8 cellular contexts compared by ENCODE assay signal in genomic region chr16:88785106-88785924, GRCh38. TPM values are rescaled to one million over a fixed set of nuclear protein-coding genes. Genes with fewer than 3 reads are reported as not detected.
DNase-seq lines count a peak whose midpoint lies in the region; ATAC-seq and TF ChIP-seq lines count a peak whose summit lies in the region.

Gene PIEZO1, minus strand, starts transcription at chr16:88785220. Its CDS starts 256 bp downstream, at chr16:88784964.

- H3K27me3 Mint-ChIP-seq in IgD-negative memory B cell (no peaks in the 10 kb centered on the region), chondrocyte (ENCODE audit: low read depth) (no peaks in the 10 kb centered on the region)

- TF ChIP-seq CTCF in GM12873 (IDR thresholded peaks at IDR 0.05; ENCODE audit: insufficient read depth, low read depth, low read length, missing control alignments): peak; percentile 79
- peak; percentile 98 for TF ChIP-seq CTCF in chondrocyte (IDR thresholded peaks at IDR 0.05)

- H3K27ac Mint-ChIP-seq in IgD-negative memory B cell (peak within 1 kb of the TSS in 2 of 3 donors; percentile 93 to 94), chondrocyte (ENCODE audit: unreplicated experiment) (peak within 1 kb of the TSS; percentile 89)

- intact Hi-C loops in left colon (cut with DNase I, micrococcal nuclease): loop anchor here in 1 of 2 donors (5.0 kb wide), 1 partner anchor 43 kb away; no protein-coding TSS in a partner anchor

- H3K36me3 Mint-ChIP-seq in IgD-negative memory B cell: no peaks in the 10 kb centered on the region
- H3K36me3 Mint-ChIP-seq in chondrocyte (ENCODE audit: low read depth): no peaks in the 10 kb centered on the region

- ATAC-seq in left colon: peak; percentile 72
- ATAC-seq in GM21529 (IDR thresholded peaks at IDR 0.05; ENCODE audit: unreplicated experiment): no peak

- H3K4me1 Mint-ChIP-seq in IgD-negative memory B cell (peaks cover 39 to 41% (median 40%) of the 10 kb centered on the region in 3 donors), chondrocyte (ENCODE audit: low read depth) (peaks cover 37% of the 10 kb centered on the region)

- peak; percentile 68 to 70 for DNase-seq in activated CD4-positive, alpha-beta T cell treated with anti-CD3 and anti-CD28 coated beads for 24 hours (ENCODE audit: low read depth in 2 of 2)
- DNase-seq in chondrocyte (ENCODE audit: low spot score) (no peak), left colon (peak; percentile 66 to 86), NCI-H128 (lab: John Stamatoyannopoulos, UW; ENCODE audit: unreplicated experiment) (no peak)
- DNase-seq in stimulated activated CD4-positive, alpha-beta T cell treated with anti-CD3 and anti-CD28 coated beads, Interleukin-2, amount 100 ng/mL, for 4 hours (ENCODE audit: low read depth): peak; percentile 84

- H3K4me3 Mint-ChIP-seq in IgD-negative memory B cell (peak within 1 kb of the TSS; percentile 88 to 94 (median 91)), chondrocyte (ENCODE audit: unreplicated experiment) (peak within 1 kb of the TSS; percentile 79)

- H3K9me3 Mint-ChIP-seq in IgD-negative memory B cell (no peaks in the 10 kb centered on the region), chondrocyte (ENCODE audit: low read depth) (no peaks in the 10 kb centered on the region)

RNA-seq across cellular contexts. Expression of gene PIEZO1, which starts in this region (rescaled TPM):
- polyA plus RNA-seq in IgD-negative memory B cell: 33.4 TPM
- 134 to 209 TPM (median 208 TPM) in 3 replicates for total RNA-seq in chondrocyte
- total RNA-seq in left colon: 100 to 1,000 TPM; 118 to 146 TPM

Comparison
In these comparisons a context has a peak if more than half of its experiments do, and no peak if none do; other contexts are left out.
1. DNase-seq: peak in activated CD4-positive, alpha-beta T cell treated with anti-CD3 and anti-CD28 coated beads for 24 hours (2 of 2), left colon (2 of 2) and stimulated activated CD4-positive, alpha-beta T cell treated with anti-CD3 and anti-CD28 coated beads, Interleukin-2, amount 100 ng/mL, for 4 hours (single experiment); none in chondrocyte (single experiment) and NCI-H128 (single experiment).